In the genomic region with DNA sequence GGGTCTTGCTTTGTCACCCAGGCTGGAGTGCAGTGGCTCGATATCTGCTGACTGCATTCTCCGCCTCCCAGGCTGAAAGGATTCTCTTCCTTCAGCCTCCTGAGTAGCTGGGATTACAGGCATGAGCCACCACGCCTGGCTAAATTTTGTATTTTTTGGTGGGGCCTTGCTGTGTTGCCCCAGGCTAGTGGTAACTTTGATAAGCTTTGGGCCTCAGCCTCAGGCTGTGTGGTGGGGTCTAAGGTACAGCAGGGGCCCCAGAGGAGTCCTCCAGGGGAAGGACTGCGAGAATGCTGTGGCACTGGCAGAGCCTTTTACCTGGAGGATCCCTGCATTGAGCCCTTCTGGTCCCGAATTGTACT, we compare ENCODE assay signal across 9 cellular contexts. TPM values are rescaled to one million over a fixed set of nuclear protein-coding genes. Genes with fewer than 3 reads are reported as not detected.
DNase-seq lines count a peak whose midpoint lies in the region; ATAC-seq and TF ChIP-seq lines count a peak whose summit lies in the region.
"Had no signal": no experiment of that assay in that cellular context is flagged by ENCODE, and none has a peak within 500 bp of the region (broad histone marks: within the 10 kb centered on the region; RNA-seq: fewer than 3 reads in every experiment).

No MANE protein-coding gene starts in this region.

- TF ChIP-seq RAD21 in SK-N-SH (IDR thresholded peaks at IDR 0.05; ENCODE audit: low read length) = no peak

- intact Hi-C loops in esophagus squamous epithelium (cut with DNase I) = no loop called here

- no peaks in the 10 kb centered on the region for H3K36me3 ChIP-seq in SK-N-SH (replicated peaks in 1 of 2; ENCODE audit: control insufficient read depth in 1 of 2, insufficient read depth in 2 of 2, low read length in 1 of 2)
- peaks cover 0 to 14% (median 0%) of the 10 kb centered on the region in 3 donors for H3K36me3 ChIP-seq in esophagus squamous epithelium

- H3K4me3 Mint-ChIP-seq in IgD-negative memory B cell = peak overlapping the region; percentile 61 to 88 (median 74)
- H3K4me3 Mint-ChIP-seq in stimulated activated naive B cell treated with anti-CD40 and anti-IgM and Interleukin-4, amounts not matched to agents 10 μg/mL and 1 μg/mL and 100 μg/mL, for 72 hours = peak overlapping the region; percentile 73 to 83

- POLR2A ChIA-PET in SK-N-SH (lab: Yijun Ruan, JAX) = no interaction called here

- H3K4me3 ChIP-seq in SK-N-SH (ENCODE audit: low read depth in 2 of 2, low read length in 1 of 2) (no peak overlapping the region), esophagus squamous epithelium (no peak overlapping the region)

- H3K9me3 ChIP-seq in SK-N-SH (no peaks in the 10 kb centered on the region), esophagus squamous epithelium (no peaks in the 10 kb centered on the region)

- TF ChIP-seq POLR2A in esophagus squamous epithelium (IDR thresholded peaks at IDR 0.05) = no peak

- H3K27me3 ChIP-seq in SK-N-SH (ENCODE audit: insufficient read depth) = no peaks in the 10 kb centered on the region
- H3K27me3 ChIP-seq in esophagus squamous epithelium = no peaks in the 10 kb centered on the region

- no peaks in the 10 kb centered on the region for H3K9me3 Mint-ChIP-seq in IgD-negative memory B cell
- no peaks in the 10 kb centered on the region for H3K9me3 Mint-ChIP-seq in stimulated activated naive B cell treated with anti-CD40 and anti-IgM and Interleukin-4, amounts not matched to agents 10 μg/mL and 1 μg/mL and 100 μg/mL, for 72 hours

- H3K9ac ChIP-seq in SK-N-SH = no peak overlapping the region

- H3K4me1 ChIP-seq in SK-N-SH (ENCODE audit: control insufficient read depth in 1 of 2, insufficient read depth in 2 of 2, low read depth in 1 of 2, low read length in 1 of 2) (peaks cover 45 to 46% of the 10 kb centered on the region in 2 experiments), esophagus squamous epithelium (peaks cover 58 to 82% (median 62%) of the 10 kb centered on the region in 3 donors)

- WGBS in SK-N-SH (ENCODE audit: low lambda C conversion rate) = 93% methylated on average over 5 of the region's 5 CpGs
- 46 to 81% methylated on average over 3 to 4 of the region's 5 CpGs for WGBS in esophagus squamous epithelium, 2 donors

- H3K27ac ChIP-seq in SK-N-SH (ENCODE audit: low read depth in 2 of 2, low read length in 1 of 2) = peak overlapping the region in 1 of 2 experiments; percentile 23; a peak in 1 of 4 replicates
- peak overlapping the region in 3 of 4 donors; percentile 21 to 87 (median 25) for H3K27ac ChIP-seq in esophagus squamous epithelium

- peak overlapping the region; percentile 73; the same call in 1 of the 2 replicates for H3K4me2 ChIP-seq in SK-N-SH

- peaks cover 48 to 49% (median 48%) of the 10 kb centered on the region in 3 donors for H3K4me1 Mint-ChIP-seq in IgD-negative memory B cell
- H3K4me1 Mint-ChIP-seq in stimulated activated naive B cell treated with anti-CD40 and anti-IgM and Interleukin-4, amounts not matched to agents 10 μg/mL and 1 μg/mL and 100 μg/mL, for 72 hours = peaks cover 68 to 89% of the 10 kb centered on the region in 2 donors

- no peak for ATAC-seq in SK-N-SH treated with all-trans-retinoic acid at 6 μM for 48 hours
- ATAC-seq in stimulated activated naive B cell treated with anti-CD40 and anti-IgM and Interleukin-4, amounts not matched to agents 10 μg/mL and 1 μg/mL and 100 μg/mL, for 72 hours (replicated peaks) = peak; percentile 8 to 11

- peaks cover 66% of the 10 kb centered on the region for H4K20me1 ChIP-seq in SK-N-SH (ENCODE audit: insufficient read depth)

- CTCF ChIA-PET in SK-N-SH (lab: Yijun Ruan, JAX) = interaction anchor here (1.1 to 1.7 kb wide), 3 partner anchors 15 to 145 kb away, joined by 3 to 8 read pairs (median 5); no protein-coding TSS in a partner anchor

- H3K27me3 Mint-ChIP-seq in IgD-negative memory B cell = no peaks in the 10 kb centered on the region
- H3K27me3 Mint-ChIP-seq in stimulated activated naive B cell treated with anti-CD40 and anti-IgM and Interleukin-4, amounts not matched to agents 10 μg/mL and 1 μg/mL and 100 μg/mL, for 72 hours = no peaks in the 10 kb centered on the region

- no peaks in the 10 kb centered on the region for H3K36me3 Mint-ChIP-seq in IgD-negative memory B cell
- H3K36me3 Mint-ChIP-seq in stimulated activated naive B cell treated with anti-CD40 and anti-IgM and Interleukin-4, amounts not matched to agents 10 μg/mL and 1 μg/mL and 100 μg/mL, for 72 hours = peaks cover 29 to 33% of the 10 kb centered on the region in 2 donors

- no peaks in the 10 kb centered on the region for H3K9me2 ChIP-seq in SK-N-SH

- H3K27ac Mint-ChIP-seq in IgD-negative memory B cell = peak overlapping the region; percentile 90 to 96 (median 90)
- peak overlapping the region; percentile 91 for H3K27ac Mint-ChIP-seq in stimulated activated naive B cell treated with anti-CD40 and anti-IgM and Interleukin-4, amounts not matched to agents 10 μg/mL and 1 μg/mL and 100 μg/mL, for 72 hours

- peaks cover 29% of the 10 kb centered on the region for H3F3A ChIP-seq in SK-N-SH (replicated peaks; ENCODE audit: insufficient read depth)

- peaks cover 97% of the 10 kb centered on the region for H3K79me2 ChIP-seq in SK-N-SH (ENCODE audit: insufficient read depth)

- no peak for TF ChIP-seq EP300 in SK-N-SH (IDR thresholded peaks at IDR 0.05; ENCODE audit: borderline replicate concordance in 1 of 2, low read depth in 1 of 2, low read length in 1 of 2)

- DNase-seq in SK-N-SH (no peak), esophagus squamous epithelium (lab: John Stamatoyannopoulos, UW) (no peak), GM03348 (ENCODE audit: low spot score) (no peak), midbrain (lab: John Stamatoyannopoulos, UW) (no peak), cortex of kidney (lab: John Stamatoyannopoulos, UW) (no peak)
- DNase-seq in stimulated activated naive B cell treated with anti-CD40 and anti-IgM and Interleukin-4, amounts not matched to agents 10 μg/mL and 1 μg/mL and 100 μg/mL, for 72 hours = no peak
- DNase-seq: 8988T had no signal

- H2AFZ ChIP-seq in SK-N-SH (ENCODE audit: low read depth) = no peak overlapping the region

- TF ChIP-seq CTCF in SK-N-SH (IDR thresholded peaks at IDR 0.05) = no peak
- no peak for TF ChIP-seq CTCF in esophagus squamous epithelium (IDR thresholded peaks at IDR 0.05)

TF ChIP-seq in SK-N-SH, 30 proteins besides CTCF, POLR2A, EP300 and RAD21 (continues in another document):
- TF ChIP-seq FOXJ3 (CRISPR knock-in tag; IDR thresholded peaks at IDR 0.05) (no peak), RXRA (IDR thresholded peaks at IDR 0.05; ENCODE audit: borderline replicate concordance, low read depth) (no peak)
- TF ChIP-seq, protein P1, sequence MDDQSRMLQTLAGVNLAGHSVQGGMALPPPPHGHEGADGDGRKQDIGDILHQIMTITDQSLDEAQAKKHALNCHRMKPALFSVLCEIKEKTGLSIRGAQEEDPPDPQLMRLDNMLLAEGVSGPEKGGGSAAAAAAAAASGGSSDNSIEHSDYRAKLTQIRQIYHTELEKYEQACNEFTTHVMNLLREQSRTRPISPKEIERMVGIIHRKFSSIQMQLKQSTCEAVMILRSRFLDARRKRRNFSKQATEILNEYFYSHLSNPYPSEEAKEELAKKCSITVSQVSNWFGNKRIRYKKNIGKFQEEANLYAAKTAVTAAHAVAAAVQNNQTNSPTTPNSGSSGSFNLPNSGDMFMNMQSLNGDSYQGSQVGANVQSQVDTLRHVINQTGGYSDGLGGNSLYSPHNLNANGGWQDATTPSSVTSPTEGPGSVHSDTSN (IDR thresholded peaks at IDR 0.05) = no peak
- TF ChIP-seq, protein P2, sequence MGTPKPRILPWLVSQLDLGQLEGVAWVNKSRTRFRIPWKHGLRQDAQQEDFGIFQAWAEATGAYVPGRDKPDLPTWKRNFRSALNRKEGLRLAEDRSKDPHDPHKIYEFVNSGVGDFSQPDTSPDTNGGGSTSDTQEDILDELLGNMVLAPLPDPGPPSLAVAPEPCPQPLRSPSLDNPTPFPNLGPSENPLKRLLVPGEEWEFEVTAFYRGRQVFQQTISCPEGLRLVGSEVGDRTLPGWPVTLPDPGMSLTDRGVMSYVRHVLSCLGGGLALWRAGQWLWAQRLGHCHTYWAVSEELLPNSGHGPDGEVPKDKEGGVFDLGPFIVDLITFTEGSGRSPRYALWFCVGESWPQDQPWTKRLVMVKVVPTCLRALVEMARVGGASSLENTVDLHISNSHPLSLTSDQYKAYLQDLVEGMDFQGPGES (IDR thresholded peaks at IDR 0.05; ENCODE audit: low read depth, low read length) = no peak

TF ChIP-seq in SK-N-SH treated with all-trans-retinoic acid at 6 μM for 48 hours, 23 proteins besides CTCF, POLR2A, EP300 and RAD21 (continues in another document):
- TF ChIP-seq ZFP30 (CRISPR knock-in tag; IDR thresholded peaks at IDR 0.05) (no peak), ISL1 (CRISPR knock-in tag; IDR thresholded peaks at IDR 0.05) (no peak), ZC3H10 (CRISPR knock-in tag; IDR thresholded peaks at IDR 0.05) (no peak)
- TF ChIP-seq, protein P3, sequence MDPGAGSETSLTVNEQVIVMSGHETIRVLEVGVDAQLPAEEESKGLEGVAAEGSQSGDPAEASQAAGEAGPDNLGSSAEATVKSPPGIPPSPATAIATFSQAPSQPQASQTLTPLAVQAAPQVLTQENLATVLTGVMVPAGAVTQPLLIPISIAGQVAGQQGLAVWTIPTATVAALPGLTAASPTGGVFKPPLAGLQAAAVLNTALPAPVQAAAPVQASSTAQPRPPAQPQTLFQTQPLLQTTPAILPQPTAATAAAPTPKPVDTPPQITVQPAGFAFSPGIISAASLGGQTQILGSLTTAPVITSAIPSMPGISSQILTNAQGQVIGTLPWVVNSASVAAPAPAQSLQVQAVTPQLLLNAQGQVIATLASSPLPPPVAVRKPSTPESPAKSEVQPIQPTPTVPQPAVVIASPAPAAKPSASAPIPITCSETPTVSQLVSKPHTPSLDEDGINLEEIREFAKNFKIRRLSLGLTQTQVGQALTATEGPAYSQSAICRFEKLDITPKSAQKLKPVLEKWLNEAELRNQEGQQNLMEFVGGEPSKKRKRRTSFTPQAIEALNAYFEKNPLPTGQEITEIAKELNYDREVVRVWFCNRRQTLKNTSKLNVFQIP (CRISPR knock-in tag; IDR thresholded peaks at IDR 0.05; ENCODE audit: borderline replicate concordance, low read depth) = no peak

RNA-seq across cellular contexts. Expression of a gene that starts 7.2 kb away (rescaled TPM):
- polyA plus RNA-seq in SK-N-SH (2012; rRNA removed) (3.6 and 5.0 TPM in 2 replicates), IgD-negative memory B cell (2.7 TPM)
- polyA plus RNA-seq in SK-N-SH (2012; cell fraction: cytosol; rRNA removed) = 2.7 and 4.2 TPM in 2 replicates
- polyA plus RNA-seq in SK-N-SH (2012; cell fraction: nucleus; rRNA removed) = 22.3 and 42.9 TPM in 2 replicates
- 10 to 100 TPM in 3 of 4 donors, 1 to 10 TPM in 1; 8.5 to 24.4 (median 17.0) TPM for total RNA-seq in esophagus squamous epithelium

RNA-seq across cellular contexts. Expression of a gene that starts 19.6 kb away (rescaled TPM):
- 79.7 and 127 TPM in 2 replicates for polyA plus RNA-seq in SK-N-SH (2012; rRNA removed)
- polyA plus RNA-seq in SK-N-SH (2012; cell fraction: cytosol; rRNA removed) = 55.4 and 81.2 TPM in 2 replicates
- polyA plus RNA-seq in SK-N-SH (2012; cell fraction: nucleus; rRNA removed) = 239 and 320 TPM in 2 replicates
- 23.7 TPM for polyA plus RNA-seq in IgD-negative memory B cell
- total RNA-seq in esophagus squamous epithelium = 10 to 100 TPM; 47.7 to 99.9 (median 71.8) TPM
